ENCODE assay signal across 32 cellular contexts in genomic region chr12:105723066-105723465, GRCh38.
"Had no signal": no experiment of that assay in that cellular context is flagged by ENCODE, and none has a peak within 500 bp of the region (broad histone marks: within the 10 kb centered on the region; RNA-seq: fewer than 3 reads in every experiment).

No MANE protein-coding gene starts in this region.

- H3K27me3 Mint-ChIP-seq: activated naive CD4-positive, alpha-beta T cell treated with anti-CD3 and anti-CD28 coated beads, Interleukin-2, amount 10 ng/mL, durations not matched to agents 7 days and 5 days; central memory CD8-positive, alpha-beta T cell; dendritic cell treated with granulocyte-macrophage colony-stimulating factor and Interleukin-4, amounts not matched to agents 40 ng/mL and 50 ng/mL, for 4 days had no signal

- H3K27ac ChIP-seq: ascending aorta, brain microvascular endothelial cell, coronary artery, dorsolateral prefrontal cortex, esophagus squamous epithelium, WERI-Rb-1 had no signal

- H3K36me3 Mint-ChIP-seq: activated CD4-positive, alpha-beta memory T cell treated with anti-CD3 and anti-CD28 coated beads for 36 hours; activated CD8-positive, alpha-beta memory T cell treated with anti-CD3 and anti-CD28 coated beads, Interleukin-2, amount 10 ng/mL, durations not matched to agents 7 days and 5 days; activated naive CD4-positive, alpha-beta T cell treated with anti-CD3 and anti-CD28 coated beads, Interleukin-2, amount 10 ng/mL, durations not matched to agents 7 days and 5 days; activated naive CD4-positive, alpha-beta T cell treated with anti-CD3 and anti-CD28 coated beads, Interleukin-2, amount 50 U/mL, for 72 hours; activated naive CD8-positive, alpha-beta T cell treated with anti-CD3 and anti-CD28 coated beads, Interleukin-2, amount 10 ng/mL, durations not matched to agents 7 days and 5 days had no signal

- H3K9me3 Mint-ChIP-seq: activated B cell treated with CpG ODN at 0.5 μM for 24 hours; activated CD4-positive, alpha-beta memory T cell treated with anti-CD3 and anti-CD28 coated beads for 36 hours; activated naive CD4-positive, alpha-beta T cell treated with anti-CD3 and anti-CD28 coated beads, Interleukin-2, amount 10 ng/mL, durations not matched to agents 7 days and 5 days; dendritic cell treated with granulocyte-macrophage colony-stimulating factor and Interleukin-4, amounts not matched to agents 40 ng/mL and 50 ng/mL, for 4 days; T-helper 2 cell treated with Interferon-gamma antibody and Interleukin-4, amounts not matched to agents 5 μg/mL and 100 μg/mL, for 36 hours had no signal

- H3K4me1 Mint-ChIP-seq: activated B cell treated with CpG ODN at 0.5 μM for 24 hours; activated CD4-positive, alpha-beta T cell treated with anti-CD3 and anti-CD28 coated beads for 36 hours; activated CD4-positive, alpha-beta T cell treated with anti-CD3 and anti-CD28 coated beads, Interleukin-2, amount 10 ng/mL, durations not matched to agents 24 days and 14 days; activated CD8-positive, alpha-beta memory T cell treated with anti-CD3 and anti-CD28 coated beads, Interleukin-2, amount 10 ng/mL, durations not matched to agents 7 days and 5 days; activated naive CD4-positive, alpha-beta T cell treated with anti-CD3 and anti-CD28 coated beads, Interleukin-2, amount 10 ng/mL, durations not matched to agents 7 days and 5 days; activated naive CD8-positive, alpha-beta T cell treated with anti-CD3 and anti-CD28 coated beads, Interleukin-2, amount 10 ng/mL, durations not matched to agents 7 days and 5 days; central memory CD8-positive, alpha-beta T cell; T-helper 17 cell had no signal

- H3K4me3 ChIP-seq: ascending aorta, coronary artery, dorsolateral prefrontal cortex, esophagus squamous epithelium had no signal

- DNase-seq: activated B cell treated with CpG ODN at 0.5 μM for 24 hours; activated CD4-positive, alpha-beta memory T cell treated with anti-CD3 and anti-CD28 coated beads for 36 hours; activated CD4-positive, alpha-beta T cell treated with anti-CD3 and anti-CD28 coated beads for 36 hours; activated CD4-positive, alpha-beta T cell treated with anti-CD3 and anti-CD28 coated beads, Interleukin-2, amount 10 ng/mL, durations not matched to agents 24 days and 14 days; activated CD8-positive, alpha-beta memory T cell treated with anti-CD3 and anti-CD28 coated beads, Interleukin-2, amount 10 ng/mL, durations not matched to agents 7 days and 5 days; activated CD8-positive, alpha-beta memory T cell treated with anti-CD3 and anti-CD28 coated beads, Interleukin-2, amount 50 U/mL, for 4 hours; activated CD8-positive, alpha-beta T cell treated with anti-CD3 and anti-CD28 coated beads, Interleukin-2, amount 10 ng/mL, durations not matched to agents 7 days and 5 days; activated gamma-delta T cell; activated naive CD4-positive, alpha-beta T cell; activated naive CD4-positive, alpha-beta T cell treated with anti-CD3 and anti-CD28 coated beads, Interleukin-2, amount 10 ng/mL, durations not matched to agents 7 days and 5 days; activated naive CD8-positive, alpha-beta T cell treated with anti-CD3 and anti-CD28 coated beads, Interleukin-2, amount 10 ng/mL, durations not matched to agents 7 days and 5 days; activated T-cell treated with anti-CD3 and anti-CD28 coated beads, Interleukin-2, amount 50 U/mL, for 1 hour; activated T-cell treated with anti-CD3 and anti-CD28 coated beads, Interleukin-2, amount 50 U/mL, for 48 hours; brain microvascular endothelial cell; dorsolateral prefrontal cortex; effector CD4-positive, alpha-beta T cell; effector memory CD8-positive, alpha-beta T cell; erythroblast; esophagus squamous epithelium; head of caudate nucleus; T-helper 1 cell; T-helper 17 cell; T1000; WERI-Rb-1 had no signal

- FAIRE-seq: bronchial epithelial cell, frontal cortex had no signal

- H3K27me3 ChIP-seq: ascending aorta, brain microvascular endothelial cell, dorsolateral prefrontal cortex had no signal

- H3K36me3 ChIP-seq: ascending aorta, brain microvascular endothelial cell, esophagus squamous epithelium, WERI-Rb-1 had no signal

- H3K9me3 ChIP-seq: ascending aorta, esophagus squamous epithelium had no signal

- H3K27ac Mint-ChIP-seq: activated B cell treated with CpG ODN at 0.5 μM for 24 hours; activated CD4-positive, alpha-beta memory T cell treated with anti-CD3 and anti-CD28 coated beads for 36 hours; activated CD4-positive, alpha-beta T cell treated with anti-CD3 and anti-CD28 coated beads for 36 hours; activated CD4-positive, alpha-beta T cell treated with anti-CD3 and anti-CD28 coated beads, Interleukin-2, amount 10 ng/mL, durations not matched to agents 24 days and 14 days; activated CD8-positive, alpha-beta memory T cell treated with anti-CD3 and anti-CD28 coated beads, Interleukin-2, amount 10 ng/mL, durations not matched to agents 7 days and 5 days; activated CD8-positive, alpha-beta T cell treated with anti-CD3 and anti-CD28 coated beads, Interleukin-2, amount 10 ng/mL, durations not matched to agents 7 days and 5 days; activated naive CD4-positive, alpha-beta T cell treated with anti-CD3 and anti-CD28 coated beads, Interleukin-2, amount 10 ng/mL, durations not matched to agents 7 days and 5 days; activated naive CD4-positive, alpha-beta T cell treated with anti-CD3 and anti-CD28 coated beads, Interleukin-2, amount 50 U/mL, for 72 hours; activated naive CD8-positive, alpha-beta T cell treated with anti-CD3 and anti-CD28 coated beads, Interleukin-2, amount 10 ng/mL, durations not matched to agents 7 days and 5 days; dendritic cell treated with granulocyte-macrophage colony-stimulating factor and Interleukin-4, amounts not matched to agents 40 ng/mL and 50 ng/mL, for 4 days; effector memory CD8-positive, alpha-beta T cell; T-helper 17 cell; T-helper 2 cell treated with Interferon-gamma antibody and Interleukin-4, amounts not matched to agents 5 μg/mL and 100 μg/mL, for 36 hours had no signal

- H3K4me3 Mint-ChIP-seq: activated B cell treated with CpG ODN at 0.5 μM for 24 hours; activated CD4-positive, alpha-beta memory T cell treated with anti-CD3 and anti-CD28 coated beads for 36 hours; activated CD4-positive, alpha-beta T cell treated with anti-CD3 and anti-CD28 coated beads for 36 hours; activated CD4-positive, alpha-beta T cell treated with anti-CD3 and anti-CD28 coated beads, Interleukin-2, amount 10 ng/mL, durations not matched to agents 24 days and 14 days; activated CD8-positive, alpha-beta memory T cell treated with anti-CD3 and anti-CD28 coated beads, Interleukin-2, amount 10 ng/mL, durations not matched to agents 7 days and 5 days; activated CD8-positive, alpha-beta T cell treated with anti-CD3 and anti-CD28 coated beads, Interleukin-2, amount 10 ng/mL, durations not matched to agents 7 days and 5 days; activated naive CD4-positive, alpha-beta T cell treated with anti-CD3 and anti-CD28 coated beads, Interleukin-2, amount 10 ng/mL, durations not matched to agents 7 days and 5 days; activated naive CD8-positive, alpha-beta T cell treated with anti-CD3 and anti-CD28 coated beads, Interleukin-2, amount 10 ng/mL, durations not matched to agents 7 days and 5 days; central memory CD8-positive, alpha-beta T cell; dendritic cell treated with granulocyte-macrophage colony-stimulating factor and Interleukin-4, amounts not matched to agents 40 ng/mL and 50 ng/mL, for 4 days; effector memory CD8-positive, alpha-beta T cell; T-helper 17 cell; T-helper 2 cell treated with Interferon-gamma antibody and Interleukin-4, amounts not matched to agents 5 μg/mL and 100 μg/mL, for 36 hours had no signal
